ENCODE assay signal across 35 cellular contexts in genomic region chr12:52767427-52767826, GRCh38.
"Had no signal": no experiment of that assay in that cellular context is flagged by ENCODE, and none has a peak within 500 bp of the region (broad histone marks: within the 10 kb centered on the region; RNA-seq: fewer than 3 reads in every experiment).

No MANE protein-coding gene starts in this region.

- H3K36me3 Mint-ChIP-seq: activated naive CD4-positive, alpha-beta T cell treated with anti-CD3 and anti-CD28 coated beads, Interleukin-2, amount 10 ng/mL, durations not matched to agents 7 days and 5 days; activated naive CD4-positive, alpha-beta T cell treated with anti-CD3 and anti-CD28 coated beads, Interleukin-2, amount 50 U/mL, for 72 hours; activated naive CD8-positive, alpha-beta T cell; activated naive CD8-positive, alpha-beta T cell treated with anti-CD3 and anti-CD28 coated beads for 36 hours; activated naive CD8-positive, alpha-beta T cell treated with anti-CD3 and anti-CD28 coated beads, Interleukin-2, amount 10 ng/mL, durations not matched to agents 7 days and 5 days; brain had no signal

- DNase-seq: activated effector memory CD4-positive, alpha-beta T cell treated with anti-CD3 and anti-CD28 coated beads, Interleukin-2, amount 50 U/mL, for 16 hours; activated effector memory CD4-positive, alpha-beta T cell treated with Interleukin-2 at 50 U/mL for 16 hours; activated gamma-delta T cell; activated gamma-delta T cell treated with Interleukin-2 at 50 U/mL for 16 hours; activated naive CD4-positive, alpha-beta T cell; activated naive CD4-positive, alpha-beta T cell treated with anti-CD3 and anti-CD28 coated beads for 36 hours; activated naive CD4-positive, alpha-beta T cell treated with anti-CD3 and anti-CD28 coated beads, Interleukin-2, amount 10 ng/mL, durations not matched to agents 7 days and 5 days; activated naive CD4-positive, alpha-beta T cell treated with anti-CD3 and anti-CD28 coated beads, Interleukin-2, amount 50 U/mL, for 16 hours; activated naive CD4-positive, alpha-beta T cell treated with Interleukin-2 at 50 U/mL for 16 hours; activated naive CD8-positive, alpha-beta T cell treated with anti-CD3 and anti-CD28 coated beads for 36 hours; activated naive CD8-positive, alpha-beta T cell treated with anti-CD3 and anti-CD28 coated beads, Interleukin-2, amount 10 ng/mL, durations not matched to agents 7 days and 5 days; activated naive CD8-positive, alpha-beta T cell treated with anti-CD3 and anti-CD28 coated beads, Interleukin-2, amount 50 U/mL, for 24 hours; activated T-cell treated with anti-CD3 and anti-CD28 coated beads, Interleukin-2, amount 50 U/mL, for 1 hour; activated T-cell treated with anti-CD3 and anti-CD28 coated beads, Interleukin-2, amount 50 U/mL, for 24 hours; activated T-cell treated with anti-CD3 and anti-CD28 coated beads, Interleukin-2, amount 50 U/mL, for 4 hours; activated T-cell treated with anti-CD3 and anti-CD28 coated beads, Interleukin-2, amount 50 U/mL, for 48 hours; activated T-cell treated with anti-CD3 and anti-CD28 coated beads, Interleukin-2, amount 50 U/mL, for 72 hours; adrenal gland; amniotic stem cell; amygdala; anterior cingulate cortex; aorta; body of pancreas; brain microvascular endothelial cell; caudate nucleus; central memory CD4-positive, alpha-beta T cell; cerebellar nuclear complex had no signal

- H3K4me1 Mint-ChIP-seq: activated naive CD4-positive, alpha-beta T cell treated with anti-CD3 and anti-CD28 coated beads, Interleukin-2, amount 10 ng/mL, durations not matched to agents 7 days and 5 days; activated naive CD4-positive, alpha-beta T cell treated with anti-CD3 and anti-CD28 coated beads, Interleukin-2, amount 50 U/mL, for 24 hours; activated naive CD8-positive, alpha-beta T cell treated with anti-CD3 and anti-CD28 coated beads for 36 hours; activated naive CD8-positive, alpha-beta T cell treated with anti-CD3 and anti-CD28 coated beads, Interleukin-2, amount 10 ng/mL, durations not matched to agents 7 days and 5 days; activated naive CD8-positive, alpha-beta T cell treated with anti-CD3 and anti-CD28 coated beads, Interleukin-2, amount 50 U/mL, for 24 hours; activated T-helper 17 cell treated with anti-CD3 and anti-CD28 coated beads, Interleukin-2, amount 50 U/mL, for 72 hours; brain; central memory CD8-positive, alpha-beta T cell had no signal

- ATAC-seq: activated naive CD4-positive, alpha-beta T cell treated with anti-CD3 and anti-CD28 coated beads, Interleukin-2, amount 50 U/mL, for 72 hours; activated naive CD8-positive, alpha-beta T cell treated with anti-CD3 and anti-CD28 coated beads, Interleukin-2, amount 50 U/mL, for 24 hours; activated T-cell treated with anti-CD3 and anti-CD28 coated beads, Interleukin-2, amount 50 U/mL, for 4 hours; activated T-cell treated with anti-CD3 and anti-CD28 coated beads, Interleukin-2, amount 50 U/mL, for 72 hours; activated T-helper 17 cell treated with anti-CD3 and anti-CD28 coated beads, Interleukin-2, amount 50 U/mL, for 72 hours; body of pancreas had no signal

- H3K4me3 Mint-ChIP-seq: activated naive CD4-positive, alpha-beta T cell treated with anti-CD3 and anti-CD28 coated beads for 36 hours; activated naive CD4-positive, alpha-beta T cell treated with anti-CD3 and anti-CD28 coated beads, Interleukin-2, amount 10 ng/mL, durations not matched to agents 7 days and 5 days; activated naive CD4-positive, alpha-beta T cell treated with anti-CD3 and anti-CD28 coated beads, Interleukin-2, amount 50 U/mL, for 24 hours; activated naive CD8-positive, alpha-beta T cell; activated naive CD8-positive, alpha-beta T cell treated with anti-CD3 and anti-CD28 coated beads for 36 hours; activated naive CD8-positive, alpha-beta T cell treated with anti-CD3 and anti-CD28 coated beads, Interleukin-2, amount 10 ng/mL, durations not matched to agents 7 days and 5 days; activated naive CD8-positive, alpha-beta T cell treated with anti-CD3 and anti-CD28 coated beads, Interleukin-2, amount 50 U/mL, for 24 hours; activated T-cell treated with anti-CD3 and anti-CD28 coated beads, Interleukin-2, amount 50 U/mL, for 24 hours; activated T-cell treated with anti-CD3 and anti-CD28 coated beads, Interleukin-2, amount 50 U/mL, for 4 hours; activated T-cell treated with anti-CD3 and anti-CD28 coated beads, Interleukin-2, amount 50 U/mL, for 72 hours; activated T-helper 1 cell treated with anti-CD3 and anti-CD28 coated beads, Interleukin-12 subunit alpha, Interleukin-12 subunit beta, Interleukin-2, Interleukin-4 antibody, amounts not matched to agents 30 ng/mL and 10 ng/mL and 1 ng/mL, durations not matched to agents 14 hours and 24 hours and 36 hours; activated T-helper 17 cell treated with anti-CD3 and anti-CD28 coated beads, Interleukin-2, amount 50 U/mL, for 72 hours; brain; central memory CD8-positive, alpha-beta T cell had no signal

- H3K27ac Mint-ChIP-seq: activated naive CD4-positive, alpha-beta T cell treated with anti-CD3 and anti-CD28 coated beads for 36 hours; activated naive CD4-positive, alpha-beta T cell treated with anti-CD3 and anti-CD28 coated beads, Interleukin-2, amount 10 ng/mL, durations not matched to agents 7 days and 5 days; activated naive CD4-positive, alpha-beta T cell treated with anti-CD3 and anti-CD28 coated beads, Interleukin-2, amount 50 U/mL, for 24 hours; activated naive CD4-positive, alpha-beta T cell treated with anti-CD3 and anti-CD28 coated beads, Interleukin-2, amount 50 U/mL, for 72 hours; activated naive CD8-positive, alpha-beta T cell; activated naive CD8-positive, alpha-beta T cell treated with anti-CD3 and anti-CD28 coated beads for 36 hours; activated naive CD8-positive, alpha-beta T cell treated with anti-CD3 and anti-CD28 coated beads, Interleukin-2, amount 10 ng/mL, durations not matched to agents 7 days and 5 days; activated naive CD8-positive, alpha-beta T cell treated with anti-CD3 and anti-CD28 coated beads, Interleukin-2, amount 50 U/mL, for 24 hours; activated T-cell treated with anti-CD3 and anti-CD28 coated beads, Interleukin-2, amount 50 U/mL, for 24 hours; activated T-cell treated with anti-CD3 and anti-CD28 coated beads, Interleukin-2, amount 50 U/mL, for 72 hours; activated T-helper 1 cell treated with anti-CD3 and anti-CD28 coated beads, Interleukin-12 subunit alpha, Interleukin-12 subunit beta, Interleukin-2, Interleukin-4 antibody, amounts not matched to agents 30 ng/mL and 10 ng/mL and 1 ng/mL, durations not matched to agents 14 hours and 24 hours and 36 hours; activated T-helper 17 cell treated with anti-CD3 and anti-CD28 coated beads, Interleukin-2, amount 50 U/mL, for 72 hours; activated T-helper 2 cell treated with anti-CD3 and anti-CD28 coated beads, Interferon-gamma antibody, Interleukin-2, Interleukin-4, amounts not matched to agents 10 μg/mL and 5 μg/mL and 100 μg/mL, durations not matched to agents 14 hours and 24 hours and 36 hours; brain had no signal

- H3K27me3 Mint-ChIP-seq: activated naive CD4-positive, alpha-beta T cell treated with anti-CD3 and anti-CD28 coated beads, Interleukin-2, amount 50 U/mL, for 24 hours; activated naive CD8-positive, alpha-beta T cell; activated naive CD8-positive, alpha-beta T cell treated with anti-CD3 and anti-CD28 coated beads for 36 hours; activated naive CD8-positive, alpha-beta T cell treated with anti-CD3 and anti-CD28 coated beads, Interleukin-2, amount 50 U/mL, for 24 hours; activated T-cell treated with anti-CD3 and anti-CD28 coated beads, Interleukin-2, amount 50 U/mL, for 24 hours had no signal

- H3K9me3 Mint-ChIP-seq: activated naive CD4-positive, alpha-beta T cell treated with anti-CD3 and anti-CD28 coated beads for 36 hours; activated naive CD4-positive, alpha-beta T cell treated with anti-CD3 and anti-CD28 coated beads, Interleukin-2, amount 10 ng/mL, durations not matched to agents 7 days and 5 days; activated naive CD4-positive, alpha-beta T cell treated with anti-CD3 and anti-CD28 coated beads, Interleukin-2, amount 50 U/mL, for 24 hours; activated naive CD4-positive, alpha-beta T cell treated with anti-CD3 and anti-CD28 coated beads, Interleukin-2, amount 50 U/mL, for 72 hours; activated naive CD8-positive, alpha-beta T cell treated with anti-CD3 and anti-CD28 coated beads, Interleukin-2, amount 50 U/mL, for 24 hours; activated T-cell treated with anti-CD3 and anti-CD28 coated beads, Interleukin-2, amount 50 U/mL, for 4 hours; activated T-helper 1 cell treated with anti-CD3 and anti-CD28 coated beads, Interleukin-12 subunit alpha, Interleukin-12 subunit beta, Interleukin-2, Interleukin-4 antibody, amounts not matched to agents 30 ng/mL and 10 ng/mL and 1 ng/mL, durations not matched to agents 14 hours and 24 hours and 36 hours; activated T-helper 17 cell treated with anti-CD3 and anti-CD28 coated beads, Interleukin-2, amount 50 U/mL, for 72 hours; activated T-helper 2 cell treated with anti-CD3 and anti-CD28 coated beads, Interferon-gamma antibody, Interleukin-2, Interleukin-4, amounts not matched to agents 10 μg/mL and 5 μg/mL and 100 μg/mL, durations not matched to agents 14 hours and 24 hours and 36 hours; central memory CD8-positive, alpha-beta T cell had no signal
